ENCODE assay signal across 35 cellular contexts in genomic region chr10:122617476-122618270, GRCh38. TPM values are rescaled to one million over a fixed set of nuclear protein-coding genes. Genes with fewer than 3 reads are reported as not detected.
"Had no signal": no experiment of that assay in that cellular context is flagged by ENCODE, and none has a peak within 500 bp of the region (broad histone marks: within the 10 kb centered on the region; RNA-seq: fewer than 3 reads in every experiment).

No MANE protein-coding gene starts in this region.

- H3K27ac ChIP-seq: brain microvascular endothelial cell, epithelial cell of prostate, esophagus squamous epithelium, gastroesophageal sphincter had no signal

- H3K27me3 Mint-ChIP-seq: activated CD4-positive, alpha-beta memory T cell treated with anti-CD3 and anti-CD28 coated beads for 36 hours; activated CD4-positive, alpha-beta T cell treated with anti-CD3 and anti-CD28 coated beads, Interleukin-2, amount 10 ng/mL, durations not matched to agents 24 days and 14 days; activated CD8-positive, alpha-beta memory T cell treated with anti-CD3 and anti-CD28 coated beads, Interleukin-2, amount 10 ng/mL, durations not matched to agents 7 days and 5 days; activated naive CD8-positive, alpha-beta T cell had no signal

- H3K27me3 ChIP-seq: brain microvascular endothelial cell, esophagus squamous epithelium, gastroesophageal sphincter had no signal

- H3K36me3 Mint-ChIP-seq: activated CD4-positive, alpha-beta memory T cell treated with anti-CD3 and anti-CD28 coated beads for 36 hours; activated CD8-positive, alpha-beta memory T cell treated with anti-CD3 and anti-CD28 coated beads, Interleukin-2, amount 10 ng/mL, durations not matched to agents 7 days and 5 days; activated naive CD8-positive, alpha-beta T cell had no signal

- DNase-seq: activated CD4-positive, alpha-beta memory T cell treated with anti-CD3 and anti-CD28 coated beads for 36 hours; activated CD4-positive, alpha-beta T cell treated with anti-CD3 and anti-CD28 coated beads for 36 hours; activated CD4-positive, alpha-beta T cell treated with anti-CD3 and anti-CD28 coated beads, Interleukin-2, amount 10 ng/mL, durations not matched to agents 24 days and 14 days; activated CD4-positive, CD25-positive, alpha-beta regulatory T cell; activated CD4-positive, CD25-positive, alpha-beta regulatory T cell treated with anti-CD3 and anti-CD28 coated beads, Interleukin-2, amount 50 U/mL, for 72 hours; activated CD8-positive, alpha-beta memory T cell treated with anti-CD3 and anti-CD28 coated beads, Interleukin-2, amount 10 ng/mL, durations not matched to agents 7 days and 5 days; activated CD8-positive, alpha-beta memory T cell treated with anti-CD3 and anti-CD28 coated beads, Interleukin-2, amount 50 U/mL, for 4 hours; activated CD8-positive, alpha-beta T cell treated with anti-CD3 and anti-CD28 coated beads, Interleukin-2, amount 10 ng/mL, durations not matched to agents 7 days and 5 days; activated gamma-delta T cell treated with Interleukin-2 at 50 U/mL for 16 hours; activated naive CD4-positive, alpha-beta T cell treated with anti-CD3 and anti-CD28 coated beads, Interleukin-2, amount 50 U/mL, for 16 hours; activated naive CD4-positive, alpha-beta T cell treated with Interleukin-2 at 50 U/mL for 16 hours; activated T-cell treated with anti-CD3 and anti-CD28 coated beads, Interleukin-2, amount 50 U/mL, for 1 hour; activated T-cell treated with anti-CD3 and anti-CD28 coated beads, Interleukin-2, amount 50 U/mL, for 48 hours; amniotic stem cell; anterior cingulate cortex; brain microvascular endothelial cell; caudate nucleus; cortex of kidney; dermis blood vessel endothelial cell; effector CD4-positive, alpha-beta T cell; esophagus squamous epithelium; foreskin melanocyte; T-helper 2 cell had no signal

- H3K4me3 ChIP-seq: esophagus squamous epithelium, gastroesophageal sphincter had no signal

- H3K9me3 Mint-ChIP-seq: activated CD4-positive, alpha-beta memory T cell treated with anti-CD3 and anti-CD28 coated beads for 36 hours; activated CD4-positive, alpha-beta T cell treated with anti-CD3 and anti-CD28 coated beads, Interleukin-2, amount 10 ng/mL, durations not matched to agents 24 days and 14 days; activated T-helper 1 cell treated with anti-CD3 and anti-CD28 coated beads, Interleukin-12 subunit alpha, Interleukin-12 subunit beta, Interleukin-2, Interleukin-4 antibody, amounts not matched to agents 30 ng/mL and 10 ng/mL and 1 ng/mL, durations not matched to agents 14 hours and 24 hours and 36 hours; activated T-helper 2 cell treated with anti-CD3 and anti-CD28 coated beads, Interferon-gamma antibody, Interleukin-2, Interleukin-4, amounts not matched to agents 10 μg/mL and 5 μg/mL and 100 μg/mL, durations not matched to agents 14 hours and 24 hours and 36 hours had no signal

- ATAC-seq: activated CD4-positive, alpha-beta T cell treated with anti-CD3 and anti-CD28 coated beads for 36 hours; activated CD8-positive, alpha-beta memory T cell treated with anti-CD3 and anti-CD28 coated beads, Interleukin-2, amount 10 ng/mL, durations not matched to agents 7 days and 5 days; activated CD8-positive, alpha-beta T cell treated with anti-CD3 and anti-CD28 coated beads, Interleukin-2, amount 10 ng/mL, durations not matched to agents 7 days and 5 days; gastroesophageal sphincter had no signal

- H3K4me3 Mint-ChIP-seq: activated CD4-positive, alpha-beta memory T cell treated with anti-CD3 and anti-CD28 coated beads for 36 hours; activated CD4-positive, alpha-beta T cell treated with anti-CD3 and anti-CD28 coated beads for 36 hours; activated CD4-positive, alpha-beta T cell treated with anti-CD3 and anti-CD28 coated beads, Interleukin-2, amount 10 ng/mL, durations not matched to agents 24 days and 14 days; activated CD8-positive, alpha-beta memory T cell treated with anti-CD3 and anti-CD28 coated beads, Interleukin-2, amount 10 ng/mL, durations not matched to agents 7 days and 5 days; activated CD8-positive, alpha-beta T cell treated with anti-CD3 and anti-CD28 coated beads, Interleukin-2, amount 10 ng/mL, durations not matched to agents 7 days and 5 days; activated naive CD8-positive, alpha-beta T cell; activated T-helper 1 cell treated with anti-CD3 and anti-CD28 coated beads, Interleukin-12 subunit alpha, Interleukin-12 subunit beta, Interleukin-2, Interleukin-4 antibody, amounts not matched to agents 30 ng/mL and 10 ng/mL and 1 ng/mL, durations not matched to agents 14 hours and 24 hours and 36 hours had no signal

- H3K4me1 Mint-ChIP-seq: activated CD4-positive, alpha-beta T cell treated with anti-CD3 and anti-CD28 coated beads for 36 hours; activated CD4-positive, alpha-beta T cell treated with anti-CD3 and anti-CD28 coated beads, Interleukin-2, amount 10 ng/mL, durations not matched to agents 24 days and 14 days; activated CD8-positive, alpha-beta memory T cell treated with anti-CD3 and anti-CD28 coated beads, Interleukin-2, amount 10 ng/mL, durations not matched to agents 7 days and 5 days had no signal

- H3K9me3 ChIP-seq: esophagus squamous epithelium, gastroesophageal sphincter had no signal

- H3K36me3 ChIP-seq: brain microvascular endothelial cell, esophagus squamous epithelium, gastroesophageal sphincter had no signal

- H3K27ac Mint-ChIP-seq: activated CD4-positive, alpha-beta memory T cell treated with anti-CD3 and anti-CD28 coated beads for 36 hours; activated CD4-positive, alpha-beta T cell treated with anti-CD3 and anti-CD28 coated beads for 36 hours; activated CD4-positive, alpha-beta T cell treated with anti-CD3 and anti-CD28 coated beads, Interleukin-2, amount 10 ng/mL, durations not matched to agents 24 days and 14 days; activated CD8-positive, alpha-beta memory T cell treated with anti-CD3 and anti-CD28 coated beads, Interleukin-2, amount 10 ng/mL, durations not matched to agents 7 days and 5 days; activated CD8-positive, alpha-beta T cell treated with anti-CD3 and anti-CD28 coated beads, Interleukin-2, amount 10 ng/mL, durations not matched to agents 7 days and 5 days; activated naive CD8-positive, alpha-beta T cell; activated T-helper 1 cell treated with anti-CD3 and anti-CD28 coated beads, Interleukin-12 subunit alpha, Interleukin-12 subunit beta, Interleukin-2, Interleukin-4 antibody, amounts not matched to agents 30 ng/mL and 10 ng/mL and 1 ng/mL, durations not matched to agents 14 hours and 24 hours and 36 hours; activated T-helper 2 cell treated with anti-CD3 and anti-CD28 coated beads, Interferon-gamma antibody, Interleukin-2, Interleukin-4, amounts not matched to agents 10 μg/mL and 5 μg/mL and 100 μg/mL, durations not matched to agents 14 hours and 24 hours and 36 hours had no signal

- H3K4me1 ChIP-seq: esophagus squamous epithelium, gastroesophageal sphincter had no signal

RNA-seq across cellular contexts. Expression of gene DMBT1, which starts 57.1 kb away (rescaled TPM):
- total RNA-seq: activated CD4-positive, alpha-beta memory T cell treated with anti-CD3 and anti-CD28 coated beads for 36 hours; activated CD4-positive, alpha-beta T cell treated with anti-CD3 and anti-CD28 coated beads for 36 hours; activated CD4-positive, alpha-beta T cell treated with anti-CD3 and anti-CD28 coated beads, Interleukin-2, amount 10 ng/mL, durations not matched to agents 24 days and 14 days; activated CD8-positive, alpha-beta memory T cell treated with anti-CD3 and anti-CD28 coated beads for 36 hours; activated CD8-positive, alpha-beta memory T cell treated with anti-CD3 and anti-CD28 coated beads, Interleukin-2, amount 10 ng/mL, durations not matched to agents 7 days and 5 days; activated CD8-positive, alpha-beta T cell treated with anti-CD3 and anti-CD28 coated beads, Interleukin-2, amount 10 ng/mL, durations not matched to agents 7 days and 5 days; activated T-helper 1 cell treated with anti-CD3 and anti-CD28 coated beads, Interleukin-12 subunit alpha, Interleukin-12 subunit beta, Interleukin-2, Interleukin-4 antibody, amounts not matched to agents 30 ng/mL and 10 ng/mL and 1 ng/mL, durations not matched to agents 14 hours and 24 hours and 36 hours; activated T-helper 2 cell treated with anti-CD3 and anti-CD28 coated beads, Interferon-gamma antibody, Interleukin-2, Interleukin-4, amounts not matched to agents 10 μg/mL and 5 μg/mL and 100 μg/mL, durations not matched to agents 14 hours and 24 hours and 36 hours; astrocyte; bronchial epithelial cell; dermis blood vessel endothelial cell; endothelial cell of umbilical vein; fibroblast of villous mesenchyme; T-helper 1 cell treated with Interleukin-12 subunit alpha and Interleukin-12 subunit beta and Interleukin-4 antibody, amounts not matched to agents 30 ng/mL and 1 ng/mL, for 36 hours had no signal
- polyA plus RNA-seq: fibroblast of lung had no signal
